In the genomic region with DNA sequence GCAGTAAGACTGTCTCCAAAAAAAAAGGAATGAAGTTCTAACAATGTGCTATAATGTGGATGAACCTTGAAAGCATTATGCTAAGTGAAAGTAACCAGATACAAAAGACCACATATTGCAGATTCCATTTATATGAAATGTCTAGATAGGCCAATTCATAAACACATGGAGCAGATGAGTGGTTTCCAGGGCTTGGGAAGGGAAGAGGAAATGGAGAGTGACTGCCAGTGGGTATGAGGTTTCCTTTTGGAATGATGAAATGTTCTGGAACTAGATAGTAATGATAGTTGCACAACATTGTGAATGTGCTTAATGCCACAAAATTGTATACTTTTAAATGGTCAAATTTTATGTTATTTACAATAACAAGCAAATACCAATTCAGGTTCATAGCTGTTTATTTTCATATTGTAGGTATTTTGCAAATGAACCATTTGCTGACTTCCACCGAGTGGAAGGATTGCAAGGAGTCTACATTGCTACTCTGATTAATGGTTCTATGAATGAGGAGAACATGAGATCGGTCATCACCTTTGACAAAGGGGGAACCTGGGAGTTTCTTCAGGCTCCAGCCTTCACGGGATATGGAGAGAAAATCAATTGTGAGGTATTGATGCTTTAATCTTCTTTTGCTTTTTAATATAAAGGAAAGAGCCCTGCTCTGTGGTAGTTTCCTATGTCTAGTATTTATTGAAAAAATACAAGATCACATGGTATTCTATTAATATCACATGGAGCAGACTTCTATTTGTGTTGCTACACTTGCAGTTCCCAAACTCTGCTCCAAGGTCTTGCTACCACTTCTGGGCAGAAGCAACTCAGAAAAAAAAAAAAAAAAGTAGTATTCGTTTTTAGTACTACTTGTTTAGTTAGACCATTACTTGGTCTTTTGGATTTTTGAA, we compare ENCODE assay signal across 11 cellular contexts.
DNase-seq lines count a peak whose midpoint lies in the region; ATAC-seq and TF ChIP-seq lines count a peak whose summit lies in the region.
"Had no signal": no experiment of that assay in that cellular context is flagged by ENCODE, and none has a peak within 500 bp of the region (broad histone marks: within the 10 kb centered on the region; RNA-seq: fewer than 3 reads in every experiment).

No MANE protein-coding gene starts in this region.

- 78% methylated on average over 4 of the region's 4 CpGs for WGBS in right lobe of liver (ENCODE audit: insufficient coverage, low coverage, low lambda C conversion rate, missing lambda C conversion rate)
- 76 to 83% methylated on average over 4 of the region's 4 CpGs for WGBS in tibial nerve, 2 donors

- in situ Hi-C loops in astrocyte of the spinal cord (cut with HindIII; ENCODE audit: low sequenced_read_pairs) = no loop called here

- peak in 1 of 2 donors; percentile 41 for TF ChIP-seq EP300 in tibial nerve (IDR thresholded peaks at IDR 0.05)

- DNase-seq in CD1c-positive myeloid dendritic cell (ENCODE audit: extremely low spot score) (peak; percentile 6), HT1080 (ENCODE audit: low read depth) (peak; percentile 62), astrocyte of the spinal cord (ENCODE audit: low read depth, low spot score) (peak; percentile 16), right lobe of liver (no peak), NCI-H526 (lab: John Stamatoyannopoulos, UW) (no peak), tibial nerve (ENCODE audit: low spot score in 2 of 2) (no peak), NOMO-1 (lab: John Stamatoyannopoulos, UW; ENCODE audit: unreplicated experiment in 2 of 2) (no peak)
- DNase-seq: stimulated activated CD4-positive, alpha-beta T cell treated with anti-CD3 and anti-CD28 coated beads, Interleukin-4, amount 100 ng/mL, for 4 hours had no signal

- H3K4me3 ChIP-seq in astrocyte of the spinal cord (ENCODE audit: low read depth, low read length) (no peak overlapping the region), right lobe of liver (no peak overlapping the region), tibial nerve (no peak overlapping the region)
- H3K4me3 ChIP-seq: hepatocyte had no signal

- H3K36me3 ChIP-seq in right lobe of liver = peaks cover 0 to 71% (median 16%) of the 10 kb centered on the region in 4 donors
- H3K36me3 ChIP-seq in tibial nerve = no peaks in the 10 kb centered on the region

- peak; percentile 40 to 86 (median 64) for ATAC-seq in right lobe of liver
- no peak for ATAC-seq in GM21723 (IDR thresholded peaks at IDR 0.05; ENCODE audit: unreplicated experiment)

- H3K27me3 ChIP-seq in right lobe of liver (no peaks in the 10 kb centered on the region), tibial nerve (no peaks in the 10 kb centered on the region)
- H3K27me3 ChIP-seq: hepatocyte had no signal

- H3K4me1 ChIP-seq in right lobe of liver (peaks cover 0 to 3% (median 0%) of the 10 kb centered on the region in 4 donors), tibial nerve (peaks cover 0 to 4% (median 0%) of the 10 kb centered on the region in 4 donors)

- TF ChIP-seq POLR2A in right lobe of liver (IDR thresholded peaks at IDR 0.05) (no peak), tibial nerve (IDR thresholded peaks at IDR 0.05) (no peak)

- TF ChIP-seq CTCF in astrocyte of the spinal cord (IDR thresholded peaks at IDR 0.05; ENCODE audit: low read depth, low read length) (no peak), right lobe of liver (IDR thresholded peaks at IDR 0.05) (no peak), tibial nerve (IDR thresholded peaks at IDR 0.05) (no peak)

- H3K9me3 ChIP-seq in right lobe of liver = no peaks in the 10 kb centered on the region
- H3K9me3 ChIP-seq in tibial nerve = peaks cover 0 to 9% (median 0%) of the 10 kb centered on the region in 4 donors

- H3K27ac ChIP-seq in right lobe of liver = no peak overlapping the region
- H3K27ac ChIP-seq in tibial nerve = no peak overlapping the region
- H3K27ac ChIP-seq: hepatocyte, KMS-11 had no signal

- intact Hi-C loops in right lobe of liver (cut with DNase I) = no loop called here

Comparison
In these comparisons a context has a peak if more than half of its experiments do, and no peak if none do; other contexts are left out.
1. DNase-seq: peak in CD1c-positive myeloid dendritic cell (single experiment), HT1080 (single experiment) and astrocyte of the spinal cord (single experiment); none in right lobe of liver (0 of 3), NCI-H526 (0 of 2), tibial nerve (0 of 2) and NOMO-1 (0 of 2).